In genomic region chr20:17966432-17967312, GRCh38 we compare ENCODE assay signal across 8 cellular contexts. TPM values are rescaled to one million over a fixed set of nuclear protein-coding genes. Genes with fewer than 3 reads are reported as not detected.
A peak's percentile ranks its signal among the peaks of the same experiment; 100 is the strongest.
DNase-seq lines count a peak whose midpoint lies in the region; ATAC-seq and TF ChIP-seq lines count a peak whose summit lies in the region.

No MANE protein-coding gene starts in this region.

- ATAC-seq in activated naive CD8-positive, alpha-beta T cell treated with anti-CD3 and anti-CD28 coated beads, Interleukin-2, amount 50 U/mL, for 24 hours, result no peak
- no peak for ATAC-seq in HG02571 (IDR thresholded peaks at IDR 0.05; ENCODE audit: unreplicated experiment)

- H3K4me3 ChIP-seq in MM.1S (ENCODE audit: low read length), result peak overlapping the region; percentile 97

- H4K20me1 ChIP-seq in MM.1S (ENCODE audit: insufficient read depth, low read length), result peaks cover 47% of the 10 kb centered on the region

- no peaks in the 10 kb centered on the region for H3K9me3 Mint-ChIP-seq in activated naive CD8-positive, alpha-beta T cell treated with anti-CD3 and anti-CD28 coated beads, Interleukin-2, amount 50 U/mL, for 24 hours
- H3K9me3 Mint-ChIP-seq in immature natural killer cell, result no peaks in the 10 kb centered on the region

- peaks cover 11% of the 10 kb centered on the region; the same call in 1 of the 2 replicates for H3K36me3 ChIP-seq in MM.1S (replicated peaks; ENCODE audit: insufficient read depth, low read length)

- H3K27ac Mint-ChIP-seq in activated naive CD8-positive, alpha-beta T cell treated with anti-CD3 and anti-CD28 coated beads, Interleukin-2, amount 50 U/mL, for 24 hours, result peak overlapping the region; percentile 99
- H3K27ac Mint-ChIP-seq in immature natural killer cell, result peak overlapping the region; percentile 82 to 96 (median 92)

- TF ChIP-seq CTCF in MM.1S (IDR thresholded peaks at IDR 0.05; ENCODE audit: low read length), result peak; percentile 39

- H3K27me3 Mint-ChIP-seq in activated naive CD8-positive, alpha-beta T cell treated with anti-CD3 and anti-CD28 coated beads, Interleukin-2, amount 50 U/mL, for 24 hours, result peaks cover 2% of the 10 kb centered on the region
- H3K27me3 Mint-ChIP-seq in immature natural killer cell (ENCODE audit: low read depth in 3 of 3), result peaks cover 4 to 19% (median 9%) of the 10 kb centered on the region in 3 donors

- H3K9me2 ChIP-seq in MM.1S (replicated peaks; ENCODE audit: insufficient read depth, low read length), result no peaks in the 10 kb centered on the region

- no peak overlapping the region for H2AFZ ChIP-seq in MM.1S (ENCODE audit: low read length)

- peaks cover 69% of the 10 kb centered on the region for H3K4me1 Mint-ChIP-seq in activated naive CD8-positive, alpha-beta T cell treated with anti-CD3 and anti-CD28 coated beads, Interleukin-2, amount 50 U/mL, for 24 hours
- H3K4me1 Mint-ChIP-seq in immature natural killer cell, result peaks cover 84 to 86% of the 10 kb centered on the region in 2 donors

- H3K4me1 ChIP-seq in MM.1S (ENCODE audit: low read length), result peaks cover 43% of the 10 kb centered on the region

- H3K27ac ChIP-seq in MM.1S (ENCODE audit: low read length) (peak overlapping the region; percentile 99), substantia nigra (ENCODE audit: low read depth, low read length, poor library complexity, severe bottlenecking) (peak overlapping the region; percentile 15)

- peaks cover 71% of the 10 kb centered on the region for H3F3A ChIP-seq in MM.1S (ENCODE audit: insufficient read depth, low read length)

- H3K9ac ChIP-seq in MM.1S (ENCODE audit: low read length), result peak overlapping the region; percentile 99

- no peaks in the 10 kb centered on the region for H3K9me3 ChIP-seq in MM.1S (replicated peaks; ENCODE audit: insufficient read depth, low read length)

- no peaks in the 10 kb centered on the region for H3K27me3 ChIP-seq in MM.1S (replicated peaks; ENCODE audit: insufficient read depth, low read length)

- peaks cover 77% of the 10 kb centered on the region for H3K36me3 Mint-ChIP-seq in activated naive CD8-positive, alpha-beta T cell treated with anti-CD3 and anti-CD28 coated beads, Interleukin-2, amount 50 U/mL, for 24 hours (ENCODE audit: low read depth)
- H3K36me3 Mint-ChIP-seq in immature natural killer cell, result no peaks in the 10 kb centered on the region

- peaks cover 94% of the 10 kb centered on the region for H3K79me2 ChIP-seq in MM.1S (ENCODE audit: low read length)

- DNase-seq in NCI-H2227 (lab: John Stamatoyannopoulos, UW; ENCODE audit: unreplicated experiment) (peak; percentile 19), NCI-H2227 treated with DMSO at 0.1 percent for 48 hours (lab: John Stamatoyannopoulos, UW) (no peak), MM.1S (peak; percentile 69), immature natural killer cell (peak; percentile 38 to 44 (median 43)), substantia nigra (lab: John Stamatoyannopoulos, UW) (no peak)
- DNase-seq in activated naive CD8-positive, alpha-beta T cell treated with anti-CD3 and anti-CD28 coated beads, Interleukin-2, amount 50 U/mL, for 24 hours, result no peak
- DNase-seq in effector CD4-positive, alpha-beta T cell, result no peak

- H3K4me2 ChIP-seq in MM.1S (ENCODE audit: low read depth, low read length), result peak overlapping the region; percentile 99

- peak overlapping the region; percentile 90 for H3K4me3 Mint-ChIP-seq in activated naive CD8-positive, alpha-beta T cell treated with anti-CD3 and anti-CD28 coated beads, Interleukin-2, amount 50 U/mL, for 24 hours
- H3K4me3 Mint-ChIP-seq in immature natural killer cell, result peak overlapping the region; percentile 81 to 96 (median 91)

RNA-seq across cellular contexts. Expression of gene SNX5, which starts 1.9 kb away (rescaled TPM):
- polyA plus RNA-seq in immature natural killer cell, result 100 to 1,000 TPM in 1 of 3 donors, 10 to 100 TPM in 2; 63.2 to 103 (median 70.6) TPM

RNA-seq across cellular contexts. Expression of gene MGME1, which starts 2.1 kb away (rescaled TPM):
- 10 to 100 TPM in 2 of 3 donors, 1 to 10 TPM in 1; 2.9 to 19.9 (median 19.2) TPM for polyA plus RNA-seq in immature natural killer cell

Comparison
In these comparisons a context has a peak if more than half of its experiments do, and no peak if none do; other contexts are left out.
1. DNase-seq: peak in NCI-H2227 (single experiment), MM.1S (single experiment) and immature natural killer cell (3 of 3); none in NCI-H2227 treated with DMSO at 0.1 percent for 48 hours (single experiment), activated naive CD8-positive, alpha-beta T cell treated with anti-CD3 and anti-CD28 coated beads, Interleukin-2, amount 50 U/mL, for 24 hours (single experiment), substantia nigra (0 of 49) and effector CD4-positive, alpha-beta T cell (single experiment).